ENCODE assay signal across 8 cellular contexts in genomic region chr22:25447689-25448434, GRCh38.
A peak's percentile ranks its signal among the peaks of the same experiment; 100 is the strongest.
DNase-seq lines count a peak whose midpoint lies in the region; ATAC-seq and TF ChIP-seq lines count a peak whose summit lies in the region.

No MANE protein-coding gene starts in this region.

- H3K9me3 ChIP-seq in adrenal gland (replicated peaks in 1 of 3) (no peaks in the 10 kb centered on the region), prostate gland (no peaks in the 10 kb centered on the region)

- DNase-seq in GM10266 (ENCODE audit: extremely low spot score) (peak; percentile 93), HFFc6 (peak; percentile 60), NCI-H1092 treated with DMSO at 0.1 percent for 48 hours (lab: John Stamatoyannopoulos, UW) (peak; percentile 88), T follicular helper cell (ENCODE audit: low read depth) (peak; percentile 77), adrenal gland (peak; percentile 85 to 97 (median 88)), left cardiac atrium (peak; percentile 94), prostate gland (ENCODE audit: low spot score) (peak; percentile 73)

- TF ChIP-seq CTCF in GM10266 (IDR thresholded peaks at IDR 0.05; ENCODE audit: control insufficient read depth, insufficient read depth, low read depth, missing control alignments): peak; percentile 98
- TF ChIP-seq CTCF in HFFc6 (IDR thresholded peaks at IDR 0.05): peak; percentile 91
- TF ChIP-seq CTCF in adrenal gland (IDR thresholded peaks at IDR 0.05): peak; percentile 78 to 96 (median 90)
- peak; percentile 88 to 94 (median 91) for TF ChIP-seq CTCF in prostate gland (IDR thresholded peaks at IDR 0.05)

- no peaks in the 10 kb centered on the region for H3K36me3 ChIP-seq in adrenal gland (replicated peaks in 1 of 2)
- no peaks in the 10 kb centered on the region for H3K36me3 ChIP-seq in prostate gland
- no peaks in the 10 kb centered on the region for H3K36me3 ChIP-seq in urinary bladder (ENCODE audit: insufficient read depth)

- peak overlapping the region in 4 of 5 donors; percentile 39 to 80 (median 71) for H3K27ac ChIP-seq in adrenal gland
- peak overlapping the region; percentile 54 to 75 for H3K27ac ChIP-seq in prostate gland
- peak overlapping the region; percentile 52 for H3K27ac ChIP-seq in urinary bladder (ENCODE audit: low read depth)

- H3K27ac Mint-ChIP-seq in HFFc6: peak overlapping the region; percentile 93

- no peaks in the 10 kb centered on the region for H3K27me3 Mint-ChIP-seq in HFFc6 (ENCODE audit: insufficient read depth)

- no peaks in the 10 kb centered on the region for H3K36me3 Mint-ChIP-seq in HFFc6 (ENCODE audit: low read depth)

- H3K4me3 Mint-ChIP-seq in HFFc6: peak overlapping the region; percentile 89

- H3K9me3 Mint-ChIP-seq in HFFc6: no peaks in the 10 kb centered on the region

- H3K4me3 ChIP-seq in adrenal gland: peak overlapping the region; percentile 61 to 98 (median 74)
- H3K4me3 ChIP-seq in prostate gland: peak overlapping the region; percentile 57 to 64
- H3K4me3 ChIP-seq in urinary bladder (ENCODE audit: low read depth, low read length): peak overlapping the region; percentile 85

- WGBS in adrenal gland, 4 donors: 5 to 13% (median 6%) methylated on average over 9 to 30 of the region's 30 CpGs
- 5% methylated on average over 30 of the region's 30 CpGs for WGBS in prostate gland
- WGBS in urinary bladder: 4% methylated on average over 30 of the region's 30 CpGs

- TF ChIP-seq POLR2A in adrenal gland (IDR thresholded peaks at IDR 0.05) (peak in 1 of 2 donors; percentile 44), prostate gland (IDR thresholded peaks at IDR 0.05) (no peak)

- H3K4me1 Mint-ChIP-seq in HFFc6 (ENCODE audit: low read depth): peaks cover 33% of the 10 kb centered on the region

- intact Hi-C loops in adrenal gland (cut with DNase I) (loop anchor here in 1 of 2 donors (10.0 kb wide), 1 partner anchor 83 kb away; no protein-coding TSS in a partner anchor), left cardiac atrium (cut with DNase I) (loop anchor here in 1 of 2 donors (5.0 kb wide), 1 partner anchor 86 kb away; no protein-coding TSS in a partner anchor), prostate gland (cut with DNase I) (loop anchor here (5.0 to 10.0 kb wide), 2 partner anchors 46 to 887 kb away; no protein-coding TSS in a partner anchor)

- H3K27me3 ChIP-seq in adrenal gland (no peaks in the 10 kb centered on the region), prostate gland (replicated peaks; ENCODE audit: insufficient read depth) (no peaks in the 10 kb centered on the region)

- peak; percentile 97 for ATAC-seq in left cardiac atrium

- H3K4me1 ChIP-seq in adrenal gland (replicated peaks in 1 of 2) (peaks cover 5 to 37% of the 10 kb centered on the region in 2 donors), prostate gland (replicated peaks) (no peaks in the 10 kb centered on the region), urinary bladder (ENCODE audit: insufficient read depth) (no peaks in the 10 kb centered on the region)

Comparison
In these comparisons a context has a peak if more than half of its experiments do, and no peak if none do; other contexts are left out.
1. Peak in every context shown above with its lines: DNase-seq, ATAC-seq, H3K4me3 ChIP-seq and H3K27ac ChIP-seq.